ENCODE assay signal across 14 cellular contexts in the genomic region with DNA sequence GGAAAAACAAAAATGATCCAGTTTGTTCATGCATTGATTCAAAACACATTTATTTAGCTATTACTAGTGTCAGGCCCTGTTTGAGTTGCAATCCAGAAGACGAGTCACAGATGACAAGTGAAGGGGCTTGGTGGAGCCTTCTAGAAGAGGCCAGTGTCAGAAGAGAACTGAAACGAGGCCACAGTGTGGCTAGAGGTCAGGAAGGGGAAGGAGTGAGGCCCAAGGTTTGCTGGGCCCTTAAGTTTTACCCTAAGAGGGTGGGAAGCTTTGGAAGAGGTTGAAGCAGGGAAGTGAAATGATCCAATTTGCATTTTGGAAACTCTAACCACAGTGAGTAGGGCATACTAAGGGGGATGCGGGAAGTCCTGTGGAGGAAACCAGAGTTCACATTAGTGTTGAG. TPM values are rescaled to one million over a fixed set of nuclear protein-coding genes. Genes with fewer than 3 reads are reported as not detected.
DNase-seq lines count a peak whose midpoint lies in the region; ATAC-seq, FAIRE-seq and TF ChIP-seq lines count a peak whose summit lies in the region.
"Had no signal": no experiment of that assay in that cellular context is flagged by ENCODE, and none has a peak within 500 bp of the region (broad histone marks: within the 10 kb centered on the region; RNA-seq: fewer than 3 reads in every experiment).

No MANE protein-coding gene starts in this region.

- no peak for TF ChIP-seq POLR2A in esophagus squamous epithelium (IDR thresholded peaks at IDR 0.05)

- 65 to 82% methylated on average over 3 of the region's 3 CpGs for WGBS in esophagus squamous epithelium, 2 donors

- peaks cover 39% of the 10 kb centered on the region for H3K4me1 Mint-ChIP-seq in dendritic cell treated with granulocyte-macrophage colony-stimulating factor and Interleukin-4, amounts not matched to agents 40 ng/mL and 50 ng/mL, for 4 days (ENCODE audit: low read depth)
- H3K4me1 Mint-ChIP-seq: naive thymus-derived CD8-positive, alpha-beta T cell had no signal

- DNase-seq in esophagus squamous epithelium (lab: John Stamatoyannopoulos, UW), result no peak
- no peak for DNase-seq in kidney
- DNase-seq in HT-29 (ENCODE audit: low spot score), result no peak
- DNase-seq in stimulated activated naive CD4-positive, alpha-beta T cell treated with Interleukin-2 at 50 U/mL for 16 hours (lab: John Stamatoyannopoulos, UW), result no peak
- DNase-seq: activated CD4-positive, alpha-beta T cell treated with anti-CD3 and anti-CD28 coated beads for 36 hours; effector CD4-positive, alpha-beta T cell; naive thymus-derived CD8-positive, alpha-beta T cell; NCI-H1105 treated with DMSO at 0.1 percent for 48 hours; PC-9 had no signal

- peak overlapping the region; percentile 71 for H3K27ac Mint-ChIP-seq in dendritic cell treated with granulocyte-macrophage colony-stimulating factor and Interleukin-4, amounts not matched to agents 40 ng/mL and 50 ng/mL, for 4 days
- H3K27ac Mint-ChIP-seq: activated CD4-positive, alpha-beta T cell treated with anti-CD3 and anti-CD28 coated beads for 36 hours; activated naive CD8-positive, alpha-beta T cell; naive thymus-derived CD8-positive, alpha-beta T cell had no signal

- intact Hi-C loops in dendritic cell treated with granulocyte-macrophage colony-stimulating factor and Interleukin-4, amounts not matched to agents 40 ng/mL and 50 ng/mL, for 4 days (cut with micrococcal nuclease), result no loop called here
- intact Hi-C loops in esophagus squamous epithelium (cut with DNase I), result no loop called here
- intact Hi-C loops in kidney (cut with DNase I), result no loop called here

- H3K27me3 Mint-ChIP-seq in dendritic cell treated with granulocyte-macrophage colony-stimulating factor and Interleukin-4, amounts not matched to agents 40 ng/mL and 50 ng/mL, for 4 days, result no peaks in the 10 kb centered on the region
- H3K27me3 Mint-ChIP-seq: activated CD4-positive, alpha-beta T cell treated with anti-CD3 and anti-CD28 coated beads for 36 hours; activated naive CD8-positive, alpha-beta T cell; naive thymus-derived CD8-positive, alpha-beta T cell had no signal

- ATAC-seq in GM18517 (IDR thresholded peaks at IDR 0.05; ENCODE audit: unreplicated experiment) (peak; percentile 67), GM21381 (IDR thresholded peaks at IDR 0.05; ENCODE audit: unreplicated experiment) (peak; percentile 90), HG03066 (IDR thresholded peaks at IDR 0.05; ENCODE audit: low read depth, unreplicated experiment) (peak; percentile 69)
- ATAC-seq: activated CD4-positive, alpha-beta T cell treated with anti-CD3 and anti-CD28 coated beads for 36 hours; naive thymus-derived CD8-positive, alpha-beta T cell had no signal

- H3K4me1 ChIP-seq in esophagus squamous epithelium (no peaks in the 10 kb centered on the region), kidney (ENCODE audit: control insufficient read depth in 1 of 2, insufficient read depth in 1 of 2, low read depth in 1 of 2, low read length in 2 of 2) (no peaks in the 10 kb centered on the region)

- H3K27ac ChIP-seq in esophagus squamous epithelium (no peak overlapping the region), kidney (ENCODE audit: low read depth in 2 of 2, low read length in 2 of 2) (no peak overlapping the region)
- H3K27ac ChIP-seq: PC-9 had no signal

- H3K9ac ChIP-seq in kidney (ENCODE audit: low read length in 2 of 2), result no peak overlapping the region

- no peaks in the 10 kb centered on the region for H3K9me3 Mint-ChIP-seq in dendritic cell treated with granulocyte-macrophage colony-stimulating factor and Interleukin-4, amounts not matched to agents 40 ng/mL and 50 ng/mL, for 4 days
- H3K9me3 Mint-ChIP-seq: naive thymus-derived CD8-positive, alpha-beta T cell had no signal

- FAIRE-seq in kidney (lab: Jason Lieb, UNC), result no peak

- H3K9me3 ChIP-seq in esophagus squamous epithelium, result no peaks in the 10 kb centered on the region
- H3K9me3 ChIP-seq in kidney (ENCODE audit: control insufficient read depth in 1 of 2, low read length in 2 of 2), result no peaks in the 10 kb centered on the region

- no peaks in the 10 kb centered on the region for H3K36me3 ChIP-seq in esophagus squamous epithelium
- H3K36me3 ChIP-seq in kidney (ENCODE audit: control insufficient read depth in 1 of 2, insufficient read depth in 2 of 2, low read length in 2 of 2), result no peaks in the 10 kb centered on the region

- H3K4me3 ChIP-seq in esophagus squamous epithelium, result no peak overlapping the region
- no peak overlapping the region for H3K4me3 ChIP-seq in kidney (ENCODE audit: low read length in 2 of 2)
- H3K4me3 ChIP-seq: PC-9 had no signal

- TF ChIP-seq CTCF in esophagus squamous epithelium (IDR thresholded peaks at IDR 0.05) (no peak), kidney (IDR thresholded peaks at IDR 0.05; ENCODE audit: borderline replicate concordance, extremely low read depth, insufficient read depth) (no peak)

- H3K36me3 Mint-ChIP-seq in dendritic cell treated with granulocyte-macrophage colony-stimulating factor and Interleukin-4, amounts not matched to agents 40 ng/mL and 50 ng/mL, for 4 days (ENCODE audit: low read depth), result peaks cover 13% of the 10 kb centered on the region
- H3K36me3 Mint-ChIP-seq: naive thymus-derived CD8-positive, alpha-beta T cell had no signal

- no peak overlapping the region for H3K4me3 Mint-ChIP-seq in dendritic cell treated with granulocyte-macrophage colony-stimulating factor and Interleukin-4, amounts not matched to agents 40 ng/mL and 50 ng/mL, for 4 days
- H3K4me3 Mint-ChIP-seq: activated CD4-positive, alpha-beta T cell treated with anti-CD3 and anti-CD28 coated beads for 36 hours; activated naive CD8-positive, alpha-beta T cell; naive thymus-derived CD8-positive, alpha-beta T cell had no signal

- H3K27me3 ChIP-seq in esophagus squamous epithelium, result no peaks in the 10 kb centered on the region

RNA-seq across cellular contexts. Expression of gene TTK, which starts 25.0 kb away (rescaled TPM):
- total RNA-seq in esophagus squamous epithelium (10 to 100 TPM in 2 of 4 donors, 1 to 10 TPM in 2; 2.7 to 18.3 (median 9.8) TPM), kidney (0.79 TPM)
- polyA plus RNA-seq in kidney (ENCODE audit: insufficient read depth, low read depth, low replicate concordance), result 0.13 TPM
- 13.5 TPM in 2 replicates for total RNA-seq in HT-29 (2014; rRNA removed; shearing (Covaris generic))
